Comparison of ENCODE assay signal across 24 cellular contexts in the genomic region with DNA sequence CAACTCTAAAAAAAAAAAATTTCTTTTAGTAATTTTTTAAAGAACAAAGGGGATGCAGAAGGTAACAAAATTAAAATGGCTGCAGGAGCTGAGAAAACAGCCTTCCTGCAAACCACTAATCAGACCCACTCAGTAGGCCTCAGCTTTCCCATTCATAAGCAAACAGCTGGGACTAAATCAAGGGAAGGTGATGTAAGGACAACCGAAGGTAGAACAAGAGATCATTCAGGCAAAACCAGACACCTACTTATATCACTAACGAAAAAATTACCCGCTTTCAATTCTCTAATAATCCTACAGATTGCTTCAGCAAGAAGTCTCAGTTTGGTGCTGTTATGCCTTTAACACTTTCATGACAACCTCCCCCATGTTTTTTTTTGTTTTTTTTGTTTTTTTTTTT.
DNase-seq lines count a peak whose midpoint lies in the region; ATAC-seq and TF ChIP-seq lines count a peak whose summit lies in the region.
"Had no signal": no experiment of that assay in that cellular context is flagged by ENCODE, and none has a peak within 500 bp of the region (broad histone marks: within the 10 kb centered on the region; RNA-seq: fewer than 3 reads in every experiment).

No MANE protein-coding gene starts in this region.

- POLR2A ChIA-PET in CD8-positive, alpha-beta T cell (lab: Charles Lee) = no interaction called here

- peaks cover 46% of the 10 kb centered on the region for H3K36me3 ChIP-seq in CD8-positive, alpha-beta T cell (ENCODE audit: insufficient read depth, low read length)
- H3K36me3 ChIP-seq in SJCRH30 = peaks cover 71% of the 10 kb centered on the region

- H3K27ac ChIP-seq in CD8-positive, alpha-beta T cell (ENCODE audit: low read depth, low read length) = no peak overlapping the region
- H3K27ac ChIP-seq in SJCRH30 = 0 out of 2 replicates have a peak overlapping the region, but pooled peaks have one; percentile 4
- H3K27ac ChIP-seq: esophagus squamous epithelium, suprapubic skin had no signal

- peak overlapping the region; percentile 55 for H3K27ac Mint-ChIP-seq in CD8-positive, alpha-beta T cell
- H3K27ac Mint-ChIP-seq in mesothelial cell of epicardium = peak overlapping the region; percentile 34
- H3K27ac Mint-ChIP-seq: activated CD4-positive, alpha-beta memory T cell treated with anti-CD3 and anti-CD28 coated beads, Interleukin-2, amount 10 ng/mL, durations not matched to agents 7 days and 5 days; activated naive CD4-positive, alpha-beta T cell treated with anti-CD3 and anti-CD28 coated beads, Interleukin-2, amount 50 U/mL, for 72 hours; activated T-helper 2 cell treated with anti-CD3 and anti-CD28 coated beads, Interferon-gamma antibody, Interleukin-2, Interleukin-4, amounts not matched to agents 10 μg/mL and 5 μg/mL and 100 μg/mL, durations not matched to agents 14 hours and 24 hours and 36 hours; dendritic cell treated with granulocyte-macrophage colony-stimulating factor and Interleukin-4, amounts not matched to agents 40 ng/mL and 50 ng/mL, for 4 days; progenitor cell of endocrine pancreas had no signal

- no peaks in the 10 kb centered on the region for H3K27me3 ChIP-seq in CD8-positive, alpha-beta T cell (ENCODE audit: insufficient read depth, low read length)
- no peaks in the 10 kb centered on the region for H3K27me3 ChIP-seq in SJCRH30
- H3K27me3 ChIP-seq: esophagus squamous epithelium, suprapubic skin had no signal

- H3K36me3 Mint-ChIP-seq in CD8-positive, alpha-beta T cell = peaks cover 76% of the 10 kb centered on the region
- peaks cover 48% of the 10 kb centered on the region for H3K36me3 Mint-ChIP-seq in mesothelial cell of epicardium

- no peaks in the 10 kb centered on the region for H3K4me1 ChIP-seq in CD8-positive, alpha-beta T cell (ENCODE audit: insufficient read depth, low read length)
- peaks cover 4% of the 10 kb centered on the region; the same call in 1 of the 2 replicates for H3K4me1 ChIP-seq in SJCRH30
- H3K4me1 ChIP-seq: esophagus squamous epithelium, suprapubic skin had no signal

- CTCF ChIA-PET in CD8-positive, alpha-beta T cell (lab: Charles Lee) = interaction anchor here (0.8 to 2.7 kb wide), 3 partner anchors 14 to 151 kb away, joined by 3 to 12 read pairs (median 3); no protein-coding TSS in a partner anchor

- no peak for TF ChIP-seq CTCF in CD8-positive, alpha-beta T cell (IDR thresholded peaks at IDR 0.05)
- no peak for TF ChIP-seq CTCF in mesothelial cell of epicardium (IDR thresholded peaks at IDR 0.05; ENCODE audit: unreplicated experiment)

- H3K4me3 ChIP-seq in CD8-positive, alpha-beta T cell (ENCODE audit: low read depth, low read length) = no peak overlapping the region
- no peak overlapping the region for H3K4me3 ChIP-seq in SJCRH30
- H3K4me3 ChIP-seq: esophagus squamous epithelium, suprapubic skin had no signal

- H3K4me1 Mint-ChIP-seq in CD8-positive, alpha-beta T cell (ENCODE audit: low read depth) = no peaks in the 10 kb centered on the region
- H3K4me1 Mint-ChIP-seq in mesothelial cell of epicardium = peaks cover 8% of the 10 kb centered on the region
- H3K4me1 Mint-ChIP-seq: activated CD4-positive, alpha-beta memory T cell treated with anti-CD3 and anti-CD28 coated beads, Interleukin-2, amount 10 ng/mL, durations not matched to agents 7 days and 5 days; CD14-positive monocyte had no signal

- no peaks in the 10 kb centered on the region for H3K9me3 Mint-ChIP-seq in CD8-positive, alpha-beta T cell
- H3K9me3 Mint-ChIP-seq in mesothelial cell of epicardium = no peaks in the 10 kb centered on the region
- H3K9me3 Mint-ChIP-seq: activated CD4-positive, alpha-beta memory T cell treated with anti-CD3 and anti-CD28 coated beads, Interleukin-2, amount 10 ng/mL, durations not matched to agents 7 days and 5 days; activated naive CD4-positive, alpha-beta T cell treated with anti-CD3 and anti-CD28 coated beads, Interleukin-2, amount 50 U/mL, for 72 hours; activated T-helper 2 cell treated with anti-CD3 and anti-CD28 coated beads, Interferon-gamma antibody, Interleukin-2, Interleukin-4, amounts not matched to agents 10 μg/mL and 5 μg/mL and 100 μg/mL, durations not matched to agents 14 hours and 24 hours and 36 hours; CD14-positive monocyte; dendritic cell treated with granulocyte-macrophage colony-stimulating factor and Interleukin-4, amounts not matched to agents 40 ng/mL and 50 ng/mL, for 4 days had no signal

- H3K9me3 ChIP-seq in CD8-positive, alpha-beta T cell (ENCODE audit: low read length) = no peaks in the 10 kb centered on the region
- no peaks in the 10 kb centered on the region for H3K9me3 ChIP-seq in SJCRH30 (replicated peaks)
- H3K9me3 ChIP-seq: esophagus squamous epithelium, suprapubic skin had no signal

- no peak for ATAC-seq in CD8-positive, alpha-beta T cell
- ATAC-seq in HG02798 (IDR thresholded peaks at IDR 0.05; ENCODE audit: poor library complexity, unreplicated experiment) (peak; percentile 36), GM18519 (IDR thresholded peaks at IDR 0.05; ENCODE audit: low FRiP score, unreplicated experiment) (no peak)
- ATAC-seq: activated naive CD4-positive, alpha-beta T cell treated with anti-CD3 and anti-CD28 coated beads, Interleukin-2, amount 50 U/mL, for 72 hours; left colon had no signal

- DNase-seq in CD8-positive, alpha-beta T cell = no peak
- peak in 1 of 2 experiments; percentile 71 for DNase-seq in SJCRH30
- DNase-seq in mesothelial cell of epicardium (ENCODE audit: low spot score in 2 of 2, unreplicated experiment in 2 of 2) = no peak
- no peak for DNase-seq in T-helper 1 cell
- DNase-seq in stimulated activated CD4-positive, alpha-beta T cell treated with anti-CD3 and anti-CD28 coated beads, Interleukin-4, amount 100 ng/mL, for 24 hours = no peak
- no peak for DNase-seq in central memory CD4-positive, alpha-beta T cell
- DNase-seq: activated CD4-positive, alpha-beta memory T cell treated with anti-CD3 and anti-CD28 coated beads, Interleukin-2, amount 10 ng/mL, durations not matched to agents 7 days and 5 days; activated CD4-positive, CD25-positive, alpha-beta regulatory T cell treated with anti-CD3 and anti-CD28 coated beads, Interleukin-2, amount 50 U/mL, for 72 hours; activated CD8-positive, alpha-beta memory T cell treated with anti-CD3 and anti-CD28 coated beads, Interleukin-2, amount 50 U/mL, for 48 hours; esophagus squamous epithelium; GOT3; left colon; NCI-H1105; NCI-H1930; NCI-H510A treated with DMSO at 0.1 percent for 48 hours; stimulated activated CD4-positive, alpha-beta T cell treated with anti-CD3 and anti-CD28 coated beads, Interleukin-15, amount 100 ng/mL, for 24 hours had no signal

- no peak overlapping the region for H3K4me3 Mint-ChIP-seq in CD8-positive, alpha-beta T cell
- H3K4me3 Mint-ChIP-seq in mesothelial cell of epicardium = no peak overlapping the region
- H3K4me3 Mint-ChIP-seq: activated CD4-positive, alpha-beta memory T cell treated with anti-CD3 and anti-CD28 coated beads, Interleukin-2, amount 10 ng/mL, durations not matched to agents 7 days and 5 days; CD14-positive monocyte; dendritic cell treated with granulocyte-macrophage colony-stimulating factor and Interleukin-4, amounts not matched to agents 40 ng/mL and 50 ng/mL, for 4 days had no signal

- intact Hi-C loops in CD8-positive, alpha-beta T cell (cut with DNase I, micrococcal nuclease) = no loop called here

- no peaks in the 10 kb centered on the region for H3K27me3 Mint-ChIP-seq in CD8-positive, alpha-beta T cell (ENCODE audit: low read depth)
- H3K27me3 Mint-ChIP-seq in mesothelial cell of epicardium (ENCODE audit: low read depth) = no peaks in the 10 kb centered on the region
- H3K27me3 Mint-ChIP-seq: activated CD4-positive, alpha-beta memory T cell treated with anti-CD3 and anti-CD28 coated beads, Interleukin-2, amount 10 ng/mL, durations not matched to agents 7 days and 5 days; dendritic cell treated with granulocyte-macrophage colony-stimulating factor and Interleukin-4, amounts not matched to agents 40 ng/mL and 50 ng/mL, for 4 days; progenitor cell of endocrine pancreas had no signal
